ENCODE assay signal across 31 cellular contexts in genomic region chr3:10509325-10509724, GRCh38. TPM values are rescaled to one million over a fixed set of nuclear protein-coding genes. Genes with fewer than 3 reads are reported as not detected.
"Had no signal": no experiment of that assay in that cellular context is flagged by ENCODE, and none has a peak within 500 bp of the region (broad histone marks: within the 10 kb centered on the region; RNA-seq: fewer than 3 reads in every experiment).

No MANE protein-coding gene starts in this region.

- H3K4me2 ChIP-seq: smooth muscle cell had no signal

- H3K4me3 Mint-ChIP-seq: naive B cell; naive thymus-derived CD8-positive, alpha-beta T cell; natural killer cell treated with Interleukin-12 subunit alpha and Interleukin-12 subunit beta and Interleukin-15 and Interleukin-18, amount 100 ng/mL, for 72 hours; nephron progenitor cell; neural crest cell; stimulated activated memory B cell treated with anti-CD40 and anti-IgM and Interleukin-4, amounts not matched to agents 10 μg/mL and 1 μg/mL and 100 μg/mL, for 72 hours had no signal

- DNase-seq: naive B cell; naive thymus-derived CD8-positive, alpha-beta T cell; nephron progenitor cell; occipital lobe; ovary; psoas muscle; right cardiac atrium; spleen; stimulated activated CD4-positive, alpha-beta T cell treated with anti-CD3 and anti-CD28 coated beads, Interleukin-12 subunit alpha, Interleukin-12 subunit beta, amount 100 ng/mL, for 4 hours; stimulated activated CD4-positive, alpha-beta T cell treated with anti-CD3 and anti-CD28 coated beads, Interleukin-1b, Interleukin-23, amount 100 ng/mL, for 48 hours; stimulated activated CD4-positive, alpha-beta T cell treated with anti-CD3 and anti-CD28 coated beads, Interleukin-4, amount 100 ng/mL, for 1 hour; stimulated activated CD4-positive, alpha-beta T cell treated with anti-CD3 and anti-CD28 coated beads, Interleukin-4, amount 100 ng/mL, for 4 hours; stimulated activated CD8-positive, alpha-beta memory T cell treated with anti-CD3 and anti-CD28 coated beads, Interleukin-4, amount 100 ng/mL, for 48 hours; stimulated activated naive CD4-positive, alpha-beta T cell; stimulated activated naive CD8-positive, alpha-beta T cell treated with anti-CD3 and anti-CD28 coated beads, Interleukin-15, Interleukin-2, amounts not matched to agents 100 U/mL and 50 U/mL, for 24 hours; stomach; thyroid gland; upper lobe of left lung had no signal

- H3K36me3 Mint-ChIP-seq: naive B cell; naive thymus-derived CD8-positive, alpha-beta T cell; natural killer cell treated with Interleukin-12 subunit alpha and Interleukin-12 subunit beta and Interleukin-15 and Interleukin-18, amount 100 ng/mL, for 72 hours; stimulated activated memory B cell treated with anti-CD40 and anti-IgM and Interleukin-4, amounts not matched to agents 10 μg/mL and 1 μg/mL and 100 μg/mL, for 72 hours had no signal

- H3K27ac Mint-ChIP-seq: naive B cell; naive thymus-derived CD8-positive, alpha-beta T cell; natural killer cell treated with Interleukin-12 subunit alpha and Interleukin-12 subunit beta and Interleukin-15 and Interleukin-18, amount 100 ng/mL, for 72 hours; nephron progenitor cell; progenitor cell of endocrine pancreas; stimulated activated memory B cell treated with anti-CD40 and anti-IgM and Interleukin-4, amounts not matched to agents 10 μg/mL and 1 μg/mL and 100 μg/mL, for 72 hours had no signal

- H3K4me1 Mint-ChIP-seq: stimulated activated memory B cell treated with anti-CD40 and anti-IgM and Interleukin-4, amounts not matched to agents 10 μg/mL and 1 μg/mL and 100 μg/mL, for 72 hours had no signal

- H3K27me3 ChIP-seq: ovary, thyroid gland, vagina had no signal

- ATAC-seq: naive thymus-derived CD8-positive, alpha-beta T cell; natural killer cell treated with Interleukin-12 subunit alpha and Interleukin-12 subunit beta and Interleukin-15 and Interleukin-18, amount 100 ng/mL, for 72 hours; psoas muscle; right cardiac atrium; sciatic nerve; stimulated activated memory B cell treated with anti-CD40 and anti-IgM and Interleukin-4, amounts not matched to agents 10 μg/mL and 1 μg/mL and 100 μg/mL, for 72 hours; stimulated activated naive CD8-positive, alpha-beta T cell treated with anti-CD3 and anti-CD28 coated beads, Interleukin-15, Interleukin-2, amounts not matched to agents 100 U/mL and 50 U/mL, for 24 hours had no signal

- H3K9me3 ChIP-seq: ovary, psoas muscle, spleen, stomach, thoracic aorta, thyroid gland, tibial nerve, upper lobe of left lung, vagina had no signal

- H3K9me3 Mint-ChIP-seq: naive B cell; naive thymus-derived CD8-positive, alpha-beta T cell; natural killer cell treated with Interleukin-12 subunit alpha and Interleukin-12 subunit beta and Interleukin-15 and Interleukin-18, amount 100 ng/mL, for 72 hours; nephron progenitor cell; neural crest cell; stimulated activated memory B cell treated with anti-CD40 and anti-IgM and Interleukin-4, amounts not matched to agents 10 μg/mL and 1 μg/mL and 100 μg/mL, for 72 hours had no signal

- H3K36me3 ChIP-seq: ovary, spleen, stomach, thoracic aorta, thyroid gland, tibial nerve, upper lobe of left lung, vagina had no signal

- H2AFZ ChIP-seq: parathyroid adenoma had no signal

- H3K4me1 ChIP-seq: parathyroid adenoma, psoas muscle had no signal

- H3K27ac ChIP-seq: ovary, parathyroid adenoma, psoas muscle, skin epidermis, spleen, stomach, thoracic aorta, thyroid gland, tibial nerve, upper lobe of left lung, vagina had no signal

- H3K4me3 ChIP-seq: ovary, psoas muscle, skin epidermis, smooth muscle cell, spleen, stomach, thoracic aorta, thyroid gland, tibial nerve, upper lobe of left lung, vagina had no signal

- H3K9ac ChIP-seq: parathyroid adenoma had no signal

RNA-seq across cellular contexts. Expression of gene ATP2B2, which starts 3.9 kb away (rescaled TPM):
- total RNA-seq: naive thymus-derived CD8-positive, alpha-beta T cell; natural killer cell treated with Interleukin-12 subunit alpha and Interleukin-12 subunit beta and Interleukin-15 and Interleukin-18, amount 100 ng/mL, for 72 hours; osteoblast; smooth muscle cell; thoracic aorta; ureter had no signal
- polyA plus RNA-seq: naive thymus-derived CD8-positive, alpha-beta T cell; smooth muscle cell had no signal
